In genomic region chr1:24914226-24915069, GRCh38 we compare ENCODE assay signal across 12 cellular contexts. TPM values are rescaled to one million over a fixed set of nuclear protein-coding genes. Genes with fewer than 3 reads are reported as not detected.
DNase-seq lines count a peak whose midpoint lies in the region; ATAC-seq and TF ChIP-seq lines count a peak whose summit lies in the region.
"Had no signal": no experiment of that assay in that cellular context is flagged by ENCODE, and none has a peak within 500 bp of the region (broad histone marks: within the 10 kb centered on the region; RNA-seq: fewer than 3 reads in every experiment).

No MANE protein-coding gene starts in this region.

- no peaks in the 10 kb centered on the region for H3K27me3 Mint-ChIP-seq in natural killer cell treated with Interleukin-12 subunit alpha and Interleukin-12 subunit beta and Interleukin-15 and Interleukin-18, amount 100 ng/mL, for 72 hours
- H3K27me3 Mint-ChIP-seq: dendritic cell treated with granulocyte-macrophage colony-stimulating factor and Interleukin-4, amounts not matched to agents 40 ng/mL and 50 ng/mL, for 4 days had no signal

- H3K9me3 Mint-ChIP-seq in natural killer cell treated with Interleukin-12 subunit alpha and Interleukin-12 subunit beta and Interleukin-15 and Interleukin-18, amount 100 ng/mL, for 72 hours = no peaks in the 10 kb centered on the region
- H3K9me3 Mint-ChIP-seq: dendritic cell treated with granulocyte-macrophage colony-stimulating factor and Interleukin-4, amounts not matched to agents 40 ng/mL and 50 ng/mL, for 4 days had no signal

- H3K4me3 ChIP-seq in BE2C (ENCODE audit: low read depth, low read length) (no peak overlapping the region), brain microvascular endothelial cell (ENCODE audit: low read depth, low read length) (no peak overlapping the region)

- H3K36me3 ChIP-seq in BE2C (no peaks in the 10 kb centered on the region), brain microvascular endothelial cell (replicated peaks) (peaks cover 11% of the 10 kb centered on the region)

- H3K27ac Mint-ChIP-seq in natural killer cell treated with Interleukin-12 subunit alpha and Interleukin-12 subunit beta and Interleukin-15 and Interleukin-18, amount 100 ng/mL, for 72 hours = peak overlapping the region; percentile 79 to 97
- H3K27ac Mint-ChIP-seq: dendritic cell treated with granulocyte-macrophage colony-stimulating factor and Interleukin-4, amounts not matched to agents 40 ng/mL and 50 ng/mL, for 4 days had no signal

- H3K9me3 ChIP-seq in BE2C = no peaks in the 10 kb centered on the region

- peaks cover 17% of the 10 kb centered on the region for H3K36me3 Mint-ChIP-seq in natural killer cell treated with Interleukin-12 subunit alpha and Interleukin-12 subunit beta and Interleukin-15 and Interleukin-18, amount 100 ng/mL, for 72 hours

- in situ Hi-C loops in brain microvascular endothelial cell (cut with HindIII; ENCODE audit: low pct_ligation_motif_present, low sequenced_read_pairs) = no loop called here

- H3K27ac ChIP-seq in brain microvascular endothelial cell = peak overlapping the region; percentile 88

- DNase-seq in BE2C = peak; percentile 49
- DNase-seq in HT-29 (ENCODE audit: low spot score) = peak; percentile 49
- DNase-seq in brain microvascular endothelial cell = peak; percentile 62
- no peak for DNase-seq in natural killer cell treated with Interleukin-12 subunit alpha and Interleukin-12 subunit beta and Interleukin-15 and Interleukin-18, amount 100 ng/mL, for 72 hours (ENCODE audit: low spot score)
- DNase-seq in SK-N-DZ (ENCODE audit: low spot score) = no peak
- DNase-seq in activated effector memory CD4-positive, alpha-beta T cell treated with Interleukin-2 at 50 U/mL for 16 hours = no peak
- DNase-seq: stimulated activated CD4-positive, alpha-beta T cell treated with anti-CD3 and anti-CD28 coated beads, Interleukin-2, amount 100 ng/mL, for 24 hours had no signal

- ATAC-seq in natural killer cell treated with Interleukin-12 subunit alpha and Interleukin-12 subunit beta and Interleukin-15 and Interleukin-18, amount 100 ng/mL, for 72 hours = no peak
- ATAC-seq in HG02623 (IDR thresholded peaks at IDR 0.05; ENCODE audit: unreplicated experiment) = no peak
- ATAC-seq in GM18867 (IDR thresholded peaks at IDR 0.05; ENCODE audit: unreplicated experiment) = no peak

- H3K27me3 ChIP-seq in BE2C (no peaks in the 10 kb centered on the region), brain microvascular endothelial cell (replicated peaks) (no peaks in the 10 kb centered on the region)

- H3K4me1 ChIP-seq in BE2C = no peaks in the 10 kb centered on the region

- H3K4me3 Mint-ChIP-seq in natural killer cell treated with Interleukin-12 subunit alpha and Interleukin-12 subunit beta and Interleukin-15 and Interleukin-18, amount 100 ng/mL, for 72 hours = peak overlapping the region; percentile 79

- H3K4me1 Mint-ChIP-seq in natural killer cell treated with Interleukin-12 subunit alpha and Interleukin-12 subunit beta and Interleukin-15 and Interleukin-18, amount 100 ng/mL, for 72 hours (ENCODE audit: low read depth in 2 of 2) = peaks cover 72 to 77% of the 10 kb centered on the region in 2 donors

- TF ChIP-seq CTCF in BE2C (IDR thresholded peaks at IDR 0.05; ENCODE audit: low read depth, low read length) = no peak
- no peak for TF ChIP-seq CTCF in brain microvascular endothelial cell (IDR thresholded peaks at IDR 0.05; ENCODE audit: low read depth, low read length, missing control alignments)

RNA-seq across cellular contexts. Expression of gene RUNX3, which starts 15.6 kb away (rescaled TPM):
- not detected for polyA plus RNA-seq in BE2C (2012; ENCODE audit: insufficient read depth, insufficient read length, low read depth)
- 0.18 TPM in 1 of 2 replicates, not detected in the other for total RNA-seq in HT-29 (2014; rRNA removed; shearing (Covaris generic))
- 100 to 1,000 TPM; 177 to 186 TPM for total RNA-seq in natural killer cell treated with Interleukin-12 subunit alpha and Interleukin-12 subunit beta and Interleukin-15 and Interleukin-18, amount 100 ng/mL, for 72 hours
- 0.05 TPM in 1 of 2 replicates, not detected in the other for polyA plus RNA-seq in SK-N-DZ (2014; cell fraction: cytosol; rRNA removed)
- polyA plus RNA-seq in SK-N-DZ (2014; cell fraction: nucleus; rRNA removed) = not detected in 2 replicates
- total RNA-seq: NCI-H460 had no signal
- polyA plus RNA-seq: keratinocyte had no signal

Comparison
In these comparisons a context has a peak if more than half of its experiments do, and no peak if none do; other contexts are left out.
1. DNase-seq: peak in BE2C (single experiment), HT-29 (single experiment) and brain microvascular endothelial cell (single experiment); none in natural killer cell treated with Interleukin-12 subunit alpha and Interleukin-12 subunit beta and Interleukin-15 and Interleukin-18, amount 100 ng/mL, for 72 hours (single experiment), SK-N-DZ (single experiment) and activated effector memory CD4-positive, alpha-beta T cell treated with Interleukin-2 at 50 U/mL for 16 hours (single experiment).
2. RNA of gene RUNX3, which starts 15.6 kb away (total RNA-seq): 177 to 186 TPM in natural killer cell treated with Interleukin-12 subunit alpha and Interleukin-12 subunit beta and Interleukin-15 and Interleukin-18, amount 100 ng/mL, for 72 hours; 0.18 TPM in HT-29; every median in the first group is over 100 times any median in the second.